Comparison of ENCODE assay signal across 8 cellular contexts in the genomic region with DNA sequence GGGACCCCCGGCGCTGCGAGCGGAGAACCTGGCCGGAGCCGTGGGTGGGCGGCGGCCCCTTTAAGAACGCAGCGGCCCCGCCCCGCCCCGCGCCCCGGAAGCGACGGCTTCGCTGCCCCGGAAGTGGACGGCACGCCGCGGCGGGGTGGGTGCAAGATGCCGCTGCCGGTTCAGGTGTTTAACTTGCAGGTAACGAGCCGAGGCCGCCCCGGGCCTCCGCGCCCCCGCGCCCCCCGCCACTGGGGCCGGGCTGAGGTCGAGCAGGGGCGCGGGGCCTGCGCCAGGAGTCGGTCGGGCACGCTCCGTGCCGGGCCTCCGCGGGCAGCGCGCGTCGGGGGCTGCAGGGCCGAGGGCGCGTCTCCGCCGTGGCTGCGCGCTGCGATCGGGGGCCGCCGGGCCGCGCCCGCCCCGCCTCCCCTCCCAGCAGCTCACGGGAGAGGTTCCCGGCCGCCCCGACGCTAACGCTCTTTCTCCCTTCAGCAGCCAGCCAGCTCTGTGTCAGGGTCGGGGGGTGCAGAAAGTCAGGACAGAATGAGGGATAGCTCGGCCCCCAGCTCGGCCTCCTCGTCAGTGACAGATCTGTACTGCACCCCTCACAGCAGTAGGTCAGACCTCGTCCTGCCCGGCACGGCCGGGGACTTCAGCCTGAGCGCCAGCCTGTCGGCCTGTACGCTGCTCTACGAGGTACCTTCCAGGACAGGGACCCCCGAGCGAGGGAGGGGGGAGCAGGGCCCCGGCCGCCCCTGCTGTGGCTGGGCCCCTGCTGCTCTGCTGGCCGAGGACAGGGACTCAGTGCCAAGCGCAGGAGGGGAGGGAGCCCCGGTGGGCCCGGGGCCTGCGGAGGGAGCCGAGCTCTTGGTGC. TPM values are rescaled to one million over a fixed set of nuclear protein-coding genes. Genes with fewer than 3 reads are reported as not detected.
A peak's percentile ranks its signal among the peaks of the same experiment; 100 is the strongest.
DNase-seq lines count a peak whose midpoint lies in the region; ATAC-seq and TF ChIP-seq lines count a peak whose summit lies in the region.

A gene (plus strand): TSS at position 123 of the 862 bp plus-strand sequence. CDS start 34 bp downstream, at position 157.
A gene with protein sequence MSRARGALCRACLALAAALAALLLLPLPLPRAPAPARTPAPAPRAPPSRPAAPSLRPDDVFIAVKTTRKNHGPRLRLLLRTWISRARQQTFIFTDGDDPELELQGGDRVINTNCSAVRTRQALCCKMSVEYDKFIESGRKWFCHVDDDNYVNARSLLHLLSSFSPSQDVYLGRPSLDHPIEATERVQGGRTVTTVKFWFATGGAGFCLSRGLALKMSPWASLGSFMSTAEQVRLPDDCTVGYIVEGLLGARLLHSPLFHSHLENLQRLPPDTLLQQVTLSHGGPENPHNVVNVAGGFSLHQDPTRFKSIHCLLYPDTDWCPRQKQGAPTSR (minus strand): TSS at position 36 of the 862 bp plus-strand sequence. CDS start 45 bp downstream, outside the sequence.

- peak within 1 kb of the TSS; percentile 75 for H3K27ac Mint-ChIP-seq in activated CD8-positive, alpha-beta T cell treated with anti-CD3 and anti-CD28 coated beads for 36 hours

- peaks cover 21% of the 10 kb centered on the region for H3K4me1 Mint-ChIP-seq in activated CD8-positive, alpha-beta T cell treated with anti-CD3 and anti-CD28 coated beads for 36 hours (ENCODE audit: low read depth)

- no peaks in the 10 kb centered on the region for H3K9me3 Mint-ChIP-seq in activated CD8-positive, alpha-beta T cell treated with anti-CD3 and anti-CD28 coated beads for 36 hours

- DNase-seq in ELR (ENCODE audit: low read depth) = peak; percentile 78
- DNase-seq in NCI-H460 (ENCODE audit: extremely low read depth, low read depth) = no peak
- DNase-seq in activated CD8-positive, alpha-beta T cell treated with anti-CD3 and anti-CD28 coated beads for 36 hours = peak; percentile 89
- peak; percentile 79 for DNase-seq in effector CD4-positive, alpha-beta T cell
- peak; percentile 63 for DNase-seq in medulla oblongata (ENCODE audit: extremely low spot score)
- DNase-seq in stimulated activated CD4-positive, alpha-beta T cell treated with anti-CD3 and anti-CD28 coated beads, TNF-alpha, amount 100 ng/mL, for 4 hours (ENCODE audit: low read depth in 3 of 3) = peak; percentile 66 to 77 (median 73)

- ATAC-seq in HG02610 (IDR thresholded peaks at IDR 0.05; ENCODE audit: unreplicated experiment) (peak; percentile 47), HG02678 (IDR thresholded peaks at IDR 0.05; ENCODE audit: unreplicated experiment) (no peak)
- ATAC-seq in activated CD8-positive, alpha-beta T cell treated with anti-CD3 and anti-CD28 coated beads for 36 hours = peak; percentile 92

- CTCF ChIA-PET in activated CD8-positive, alpha-beta T cell treated with anti-CD3 and anti-CD28 coated beads for 36 hours (lab: Charles Lee) = interaction anchor here (1.0 to 2.0 kb wide), 4 partner anchors 22 to 102 kb away, joined by 3 to 11 read pairs (median 3); no protein-coding TSS in a partner anchor

- H3K4me3 Mint-ChIP-seq in activated CD8-positive, alpha-beta T cell treated with anti-CD3 and anti-CD28 coated beads for 36 hours = peak within 1 kb of the TSS; percentile 82

- peaks cover 2% of the 10 kb centered on the region for H3K36me3 Mint-ChIP-seq in activated CD8-positive, alpha-beta T cell treated with anti-CD3 and anti-CD28 coated beads for 36 hours (ENCODE audit: low read depth)

- intact Hi-C loops in activated CD8-positive, alpha-beta T cell treated with anti-CD3 and anti-CD28 coated beads for 36 hours (cut with micrococcal nuclease) = no loop called here

- POLR2A ChIA-PET in activated CD8-positive, alpha-beta T cell treated with anti-CD3 and anti-CD28 coated beads for 36 hours (lab: Charles Lee) = interaction anchor here (1.3 to 9.3 kb wide), 3 partner anchors 12 to 40 kb away, joined by 4 to 98 read pairs (median 4); a partner anchor contains a TSS

- no peaks in the 10 kb centered on the region for H3K27me3 Mint-ChIP-seq in activated CD8-positive, alpha-beta T cell treated with anti-CD3 and anti-CD28 coated beads for 36 hours

- no peak for TF ChIP-seq CTCF in activated CD8-positive, alpha-beta T cell treated with anti-CD3 and anti-CD28 coated beads for 36 hours (IDR thresholded peaks at IDR 0.05)

RNA-seq across cellular contexts. Expression of the first gene that starts in this region (rescaled TPM):
- total RNA-seq in NCI-H460 (2014; rRNA removed; shearing (Covaris generic)) = 100 and 102 TPM in 2 replicates
- 227 and 252 TPM in 2 replicates for polyA plus RNA-seq in NCI-H460 (2014; cell fraction: nucleus; rRNA removed)
- 10 to 100 TPM; 82.7 to 88.6 TPM for total RNA-seq in activated CD8-positive, alpha-beta T cell treated with anti-CD3 and anti-CD28 coated beads for 36 hours

RNA-seq across cellular contexts. Expression of the second gene that starts in this region (rescaled TPM):
- 25.5 and 26.5 TPM in 2 replicates for total RNA-seq in NCI-H460 (2014; rRNA removed; shearing (Covaris generic))
- 111 and 130 TPM in 2 replicates for polyA plus RNA-seq in NCI-H460 (2014; cell fraction: nucleus; rRNA removed)
- total RNA-seq in activated CD8-positive, alpha-beta T cell treated with anti-CD3 and anti-CD28 coated beads for 36 hours = 10 to 100 TPM; 14.2 to 15.3 TPM
